In genomic region chr22:18165356-18165755, GRCh38 we compare ENCODE assay signal across 1 cellular context. TPM values are rescaled to one million over a fixed set of nuclear protein-coding genes. Genes with fewer than 3 reads are reported as not detected.
"Had no signal": no experiment of that assay in that cellular context is flagged by ENCODE, and none has a peak within 500 bp of the region (broad histone marks: within the 10 kb centered on the region; RNA-seq: fewer than 3 reads in every experiment).

No MANE protein-coding gene starts in this region.

RNA-seq across cellular contexts. Expression of gene TUBA8, which starts 54.7 kb away (rescaled TPM):
- polyA plus RNA-seq: GM23248 had no signal
